In the genomic region with DNA sequence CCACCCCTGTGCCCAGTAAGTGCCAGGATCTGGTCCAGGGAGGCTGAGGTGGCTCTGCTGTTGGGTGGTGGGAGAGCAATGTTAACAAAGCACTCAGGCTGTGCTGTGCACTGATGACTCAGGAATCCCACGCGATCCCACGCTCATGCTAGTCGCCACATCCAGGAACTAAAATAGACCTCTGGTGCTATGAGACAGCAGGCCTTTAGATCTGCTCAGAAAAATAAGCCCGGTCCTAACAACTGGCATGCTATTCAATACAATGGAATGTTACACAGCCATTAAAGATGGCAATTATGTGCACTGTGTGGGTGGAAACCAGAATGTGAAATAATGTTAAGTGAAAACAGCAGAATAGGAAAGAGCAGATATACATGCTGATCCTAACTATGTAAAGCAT, we compare ENCODE assay signal across 10 cellular contexts. TPM values are rescaled to one million over a fixed set of nuclear protein-coding genes. Genes with fewer than 3 reads are reported as not detected.
DNase-seq lines count a peak whose midpoint lies in the region; ATAC-seq, FAIRE-seq and TF ChIP-seq lines count a peak whose summit lies in the region.
"Had no signal": no experiment of that assay in that cellular context is flagged by ENCODE, and none has a peak within 500 bp of the region (broad histone marks: within the 10 kb centered on the region; RNA-seq: fewer than 3 reads in every experiment).

No MANE protein-coding gene starts in this region.

- H3K4me3 Mint-ChIP-seq in activated T-helper 1 cell treated with anti-CD3 and anti-CD28 coated beads, Interleukin-12 subunit alpha, Interleukin-12 subunit beta, Interleukin-2, Interleukin-4 antibody, amounts not matched to agents 30 ng/mL and 10 ng/mL and 1 ng/mL, durations not matched to agents 14 hours and 24 hours and 36 hours: peak overlapping the region; percentile 30

- peak overlapping the region; percentile 82 for H3K27ac Mint-ChIP-seq in activated T-helper 1 cell treated with anti-CD3 and anti-CD28 coated beads, Interleukin-12 subunit alpha, Interleukin-12 subunit beta, Interleukin-2, Interleukin-4 antibody, amounts not matched to agents 30 ng/mL and 10 ng/mL and 1 ng/mL, durations not matched to agents 14 hours and 24 hours and 36 hours

- peak overlapping the region; percentile 65 for H3K9ac ChIP-seq in GM23248
- no peak overlapping the region for H3K9ac ChIP-seq in keratinocyte (ENCODE audit: control insufficient read depth, extremely low read depth, insufficient read depth, low read length)

- H3K27me3 Mint-ChIP-seq in activated T-helper 1 cell treated with anti-CD3 and anti-CD28 coated beads, Interleukin-12 subunit alpha, Interleukin-12 subunit beta, Interleukin-2, Interleukin-4 antibody, amounts not matched to agents 30 ng/mL and 10 ng/mL and 1 ng/mL, durations not matched to agents 14 hours and 24 hours and 36 hours (ENCODE audit: insufficient read depth): no peaks in the 10 kb centered on the region

- no peak for TF ChIP-seq CTCF in keratinocyte (optimal IDR thresholded peaks at IDR 0.05 in 1 of 3, IDR thresholded peaks at IDR 0.05 in 1 of 3, conservative IDR thresholded peaks at IDR 0.05 in 1 of 3; ENCODE audit: extremely low read depth in 1 of 3, insufficient read depth in 2 of 3, low read length in 3 of 3)

- H3K79me2 ChIP-seq in GM23248 (ENCODE audit: insufficient read depth) (no peaks in the 10 kb centered on the region), keratinocyte (ENCODE audit: control insufficient read depth, insufficient read depth, low read length) (no peaks in the 10 kb centered on the region)

- in situ Hi-C loops in GM23248 (cut with MboI) (no loop called here), HAP-1 (cut with MboI; ENCODE audit: low sequenced_read_pairs) (no loop called here)

- H3K4me1 Mint-ChIP-seq in activated T-helper 1 cell treated with anti-CD3 and anti-CD28 coated beads, Interleukin-12 subunit alpha, Interleukin-12 subunit beta, Interleukin-2, Interleukin-4 antibody, amounts not matched to agents 30 ng/mL and 10 ng/mL and 1 ng/mL, durations not matched to agents 14 hours and 24 hours and 36 hours (ENCODE audit: low read depth): peaks cover 30% of the 10 kb centered on the region

- DNase-seq in A172 (ENCODE audit: low spot score) (peak; percentile 30), GM23248 (peak; percentile 88), keratinocyte (ENCODE audit: low read depth, low spot score) (no peak), NCI-H2107 (lab: John Stamatoyannopoulos, UW) (no peak), HuH-7.5 (ENCODE audit: low spot score) (no peak), HAP-1 (ENCODE audit: low spot score in 2 of 2) (no peak)
- no peak for DNase-seq in activated T-helper 1 cell treated with anti-CD3 and anti-CD28 coated beads, Interleukin-12 subunit alpha, Interleukin-12 subunit beta, Interleukin-2, Interleukin-4 antibody, amounts not matched to agents 30 ng/mL and 10 ng/mL and 1 ng/mL, durations not matched to agents 14 hours and 24 hours and 36 hours (ENCODE audit: low spot score)
- DNase-seq: Kasumi-1 had no signal

- H3K9me3 ChIP-seq in GM23248 (ENCODE audit: low read depth) (no peaks in the 10 kb centered on the region), keratinocyte (ENCODE audit: control insufficient read depth, low read depth, low read length) (no peaks in the 10 kb centered on the region), HAP-1 (no peaks in the 10 kb centered on the region)

- dilution Hi-C loops in keratinocyte (cut with MboI; ENCODE audit: extremely low pct_ligation_motif_present, low sequenced_read_pairs): no loop called here

- H3K27me3 ChIP-seq in GM23248 (replicated peaks; ENCODE audit: insufficient read depth): no peaks in the 10 kb centered on the region
- no peaks in the 10 kb centered on the region for H3K27me3 ChIP-seq in keratinocyte (ENCODE audit: control insufficient read depth, extremely low read depth, insufficient read depth, low read length)
- H3K27me3 ChIP-seq in HAP-1 (ENCODE audit: low read depth): no peaks in the 10 kb centered on the region

- intact Hi-C loops in activated T-helper 1 cell treated with anti-CD3 and anti-CD28 coated beads, Interleukin-12 subunit alpha, Interleukin-12 subunit beta, Interleukin-2, Interleukin-4 antibody, amounts not matched to agents 30 ng/mL and 10 ng/mL and 1 ng/mL, durations not matched to agents 14 hours and 24 hours and 36 hours (cut with micrococcal nuclease): loop anchor here (1.0 to 2.0 kb wide), 3 partner anchors 56 to 175 kb away; a partner anchor contains a TSS

- H3K4me1 ChIP-seq in GM23248 (ENCODE audit: insufficient read depth) (peaks cover 16% of the 10 kb centered on the region), keratinocyte (ENCODE audit: control insufficient read depth, extremely low read depth, insufficient read depth, low read length) (peaks cover 26% of the 10 kb centered on the region), HAP-1 (no peaks in the 10 kb centered on the region)

- 2 to 3% methylated on average over 5 of the region's 5 CpGs for WGBS in GM23248 (ENCODE audit: low coverage in 1 of 2, low lambda C conversion rate in 2 of 2, missing lambda C conversion rate in 2 of 2), 2 experiments

- peaks cover 1% of the 10 kb centered on the region for H3K36me3 Mint-ChIP-seq in activated T-helper 1 cell treated with anti-CD3 and anti-CD28 coated beads, Interleukin-12 subunit alpha, Interleukin-12 subunit beta, Interleukin-2, Interleukin-4 antibody, amounts not matched to agents 30 ng/mL and 10 ng/mL and 1 ng/mL, durations not matched to agents 14 hours and 24 hours and 36 hours (ENCODE audit: low read depth)

- H3K36me3 ChIP-seq in GM23248 (ENCODE audit: low read depth): peaks cover 3% of the 10 kb centered on the region; the same call in 1 of the 2 replicates
- no peaks in the 10 kb centered on the region for H3K36me3 ChIP-seq in keratinocyte (ENCODE audit: control insufficient read depth in 2 of 2, extremely low read depth in 1 of 2, insufficient read depth in 2 of 2, low read length in 2 of 2)
- H3K36me3 ChIP-seq in HAP-1 (replicated peaks): no peaks in the 10 kb centered on the region; the same call in 1 of the 2 replicates

- FAIRE-seq in keratinocyte (lab: Jason Lieb, UNC): peak; percentile 29

- peaks cover 23% of the 10 kb centered on the region for H3F3A ChIP-seq in GM23248 (ENCODE audit: insufficient read depth)

- H3K27ac ChIP-seq in GM23248: peak overlapping the region; percentile 93
- H3K27ac ChIP-seq in keratinocyte (ENCODE audit: control insufficient read depth, insufficient read depth, low read length): peak overlapping the region; percentile 60

- H2AFZ ChIP-seq in GM23248: no peak overlapping the region
- no peak overlapping the region for H2AFZ ChIP-seq in keratinocyte (ENCODE audit: control insufficient read depth, low read length)

- H4K20me1 ChIP-seq in GM23248 (ENCODE audit: insufficient read depth): no peaks in the 10 kb centered on the region
- no peaks in the 10 kb centered on the region for H4K20me1 ChIP-seq in keratinocyte (ENCODE audit: control insufficient read depth, extremely low read depth, insufficient read depth, low read length)

- no peaks in the 10 kb centered on the region for H3K9me1 ChIP-seq in keratinocyte (ENCODE audit: control insufficient read depth, extremely low read depth, insufficient read depth, low read length)

- H3K9me3 Mint-ChIP-seq in activated T-helper 1 cell treated with anti-CD3 and anti-CD28 coated beads, Interleukin-12 subunit alpha, Interleukin-12 subunit beta, Interleukin-2, Interleukin-4 antibody, amounts not matched to agents 30 ng/mL and 10 ng/mL and 1 ng/mL, durations not matched to agents 14 hours and 24 hours and 36 hours: no peaks in the 10 kb centered on the region

- no peak for ATAC-seq in HG03108 (IDR thresholded peaks at IDR 0.05; ENCODE audit: unreplicated experiment)

- no peaks in the 10 kb centered on the region for H3K9me2 ChIP-seq in GM23248 (ENCODE audit: insufficient read depth)

- H3K4me2 ChIP-seq in GM23248 (ENCODE audit: unreplicated experiment) (peak overlapping the region; percentile 7), keratinocyte (ENCODE audit: control insufficient read depth, extremely low read depth, insufficient read depth, low read depth, low read length) (peak overlapping the region; percentile 16)

- H3K4me3 ChIP-seq in GM23248 (no peak overlapping the region), keratinocyte (ENCODE audit: control insufficient read depth in 2 of 3, extremely low read depth in 1 of 3, insufficient read depth in 2 of 3, low read depth in 1 of 3, low read length in 3 of 3) (no peak overlapping the region), HAP-1 (no peak overlapping the region)

RNA-seq across cellular contexts. Expression of a gene that starts 26.0 kb away (rescaled TPM):
- not detected in 2 replicates for total RNA-seq in A172 (2014; rRNA removed; shearing (Covaris generic))
- not detected in 2 replicates for total RNA-seq in GM23248 (2014; rRNA removed; shearing (Covaris generic))
- polyA plus RNA-seq in GM23248 (2016; fragmentation: Nextera tagmentation; extraction: Ambion mirVana) (not detected in 2 replicates), keratinocyte (not detected in 3 replicates)
- not detected in 2 replicates for total RNA-seq in activated T-helper 1 cell treated with anti-CD3 and anti-CD28 coated beads, Interleukin-12 subunit alpha, Interleukin-12 subunit beta, Interleukin-2, Interleukin-4 antibody, amounts not matched to agents 30 ng/mL and 10 ng/mL and 1 ng/mL, durations not matched to agents 14 hours and 24 hours and 36 hours
- polyA plus RNA-seq in keratinocyte (2011; ENCODE audit: low read depth): not detected
- not detected in 2 replicates for polyA plus RNA-seq in keratinocyte (2011; cell fraction: cytosol; rRNA removed)
- not detected in 2 replicates for polyA plus RNA-seq in keratinocyte (2011; cell fraction: nucleus; rRNA removed)
- not detected in 2 replicates for polyA plus RNA-seq in keratinocyte (2012; ENCODE audit: low replicate concordance)
- not detected in 3 replicates for polyA minus RNA-seq in keratinocyte
- not detected for polyA minus RNA-seq in keratinocyte (2011; cell fraction: cytosol; rRNA and poly(A)+ RNA removed)
- not detected in 2 replicates for polyA minus RNA-seq in keratinocyte (2011; cell fraction: nucleus; rRNA and poly(A)+ RNA removed)
- total RNA-seq: G401 had no signal

RNA-seq across cellular contexts. Expression of a gene that starts 56.4 kb away (rescaled TPM):
- total RNA-seq in A172 (2014; rRNA removed; shearing (Covaris generic)): 16.5 and 17.8 TPM in 2 replicates
- 12.9 and 16.9 TPM in 2 replicates for total RNA-seq in GM23248 (2014; rRNA removed; shearing (Covaris generic))
- polyA plus RNA-seq in GM23248 (2016; fragmentation: Nextera tagmentation; extraction: Ambion mirVana) (8.3 and 8.5 TPM in 2 replicates), keratinocyte (7.4 to 15.4 TPM (median 12.1 TPM) in 3 replicates)
- 17.2 and 19.3 TPM in 2 replicates for total RNA-seq in activated T-helper 1 cell treated with anti-CD3 and anti-CD28 coated beads, Interleukin-12 subunit alpha, Interleukin-12 subunit beta, Interleukin-2, Interleukin-4 antibody, amounts not matched to agents 30 ng/mL and 10 ng/mL and 1 ng/mL, durations not matched to agents 14 hours and 24 hours and 36 hours
- 3.3 TPM for polyA plus RNA-seq in keratinocyte (2011; ENCODE audit: low read depth)
- polyA plus RNA-seq in keratinocyte (2011; cell fraction: cytosol; rRNA removed): 8.6 and 10.2 TPM in 2 replicates
- 11.7 and 12.6 TPM in 2 replicates for polyA plus RNA-seq in keratinocyte (2011; cell fraction: nucleus; rRNA removed)
- 4.0 and 9.4 TPM in 2 replicates for polyA plus RNA-seq in keratinocyte (2012; ENCODE audit: low replicate concordance)
- polyA minus RNA-seq in keratinocyte: 11.6 to 22.0 TPM (median 11.7 TPM) in 3 replicates
- 10.2 TPM for polyA minus RNA-seq in keratinocyte (2011; cell fraction: cytosol; rRNA and poly(A)+ RNA removed)
- 7.1 and 11.3 TPM in 2 replicates for polyA minus RNA-seq in keratinocyte (2011; cell fraction: nucleus; rRNA and poly(A)+ RNA removed)

Comparison
In these comparisons a context has a peak if more than half of its experiments do, and no peak if none do; other contexts are left out.
1. DNase-seq: peak in A172 (single experiment) and GM23248 (single experiment); none in activated T-helper 1 cell treated with anti-CD3 and anti-CD28 coated beads, Interleukin-12 subunit alpha, Interleukin-12 subunit beta, Interleukin-2, Interleukin-4 antibody, amounts not matched to agents 30 ng/mL and 10 ng/mL and 1 ng/mL, durations not matched to agents 14 hours and 24 hours and 36 hours (single experiment), keratinocyte (single experiment), NCI-H2107 (single experiment), HuH-7.5 (single experiment) and HAP-1 (0 of 2).